12 cellular contexts compared by ENCODE assay signal in genomic region chrX:16183843-16184242, GRCh38. TPM values are rescaled to one million over a fixed set of nuclear protein-coding genes. Genes with fewer than 3 reads are reported as not detected.
"Had no signal": no experiment of that assay in that cellular context is flagged by ENCODE, and none has a peak within 500 bp of the region (broad histone marks: within the 10 kb centered on the region; RNA-seq: fewer than 3 reads in every experiment).

No MANE protein-coding gene starts in this region.

RNA-seq across cellular contexts. Expression of gene MAGEB17, which starts 16.6 kb away (rescaled TPM):
- total RNA-seq: activated B cell treated with CpG ODN at 0.5 μM for 24 hours; activated CD4-positive, alpha-beta memory T cell treated with anti-CD3 and anti-CD28 coated beads for 36 hours; activated naive CD4-positive, alpha-beta T cell treated with anti-CD3 and anti-CD28 coated beads for 36 hours; activated naive CD4-positive, alpha-beta T cell treated with anti-CD3 and anti-CD28 coated beads, Interleukin-2, amount 50 U/mL, for 72 hours; activated T-cell treated with anti-CD3 and anti-CD28 coated beads, Interleukin-2, amount 50 U/mL, for 4 hours; activated T-helper 1 cell treated with anti-CD3 and anti-CD28 coated beads, Interleukin-12 subunit alpha, Interleukin-12 subunit beta, Interleukin-2, Interleukin-4 antibody, amounts not matched to agents 30 ng/mL and 10 ng/mL and 1 ng/mL, durations not matched to agents 14 hours and 24 hours and 36 hours; adrenal gland; astrocyte; LHCN-M2; NCI-H460; T-cell; T-helper 17 cell had no signal
